Comparison of ENCODE assay signal across 36 cellular contexts in genomic region chr13:110932588-110932987, GRCh38.
"Had no signal": no experiment of that assay in that cellular context is flagged by ENCODE, and none has a peak within 500 bp of the region (broad histone marks: within the 10 kb centered on the region; RNA-seq: fewer than 3 reads in every experiment).

No MANE protein-coding gene starts in this region.

- H3K4me3 Mint-ChIP-seq: activated B cell treated with CpG ODN at 0.5 μM for 24 hours; activated CD4-positive, alpha-beta memory T cell treated with anti-CD3 and anti-CD28 coated beads for 36 hours; activated CD4-positive, alpha-beta T cell treated with anti-CD3 and anti-CD28 coated beads, Interleukin-2, amount 10 ng/mL, durations not matched to agents 24 days and 14 days; activated CD8-positive, alpha-beta T cell treated with anti-CD3 and anti-CD28 coated beads for 36 hours; activated naive CD4-positive, alpha-beta T cell treated with anti-CD3 and anti-CD28 coated beads for 36 hours; activated naive CD8-positive, alpha-beta T cell treated with anti-CD3 and anti-CD28 coated beads for 36 hours; activated T-cell treated with anti-CD3 and anti-CD28 coated beads, Interleukin-2, amount 50 U/mL, for 4 hours; activated T-cell treated with anti-CD3 and anti-CD28 coated beads, Interleukin-2, amount 50 U/mL, for 72 hours; activated T-helper 1 cell treated with anti-CD3 and anti-CD28 coated beads, Interleukin-12 subunit alpha, Interleukin-12 subunit beta, Interleukin-2, Interleukin-4 antibody, amounts not matched to agents 30 ng/mL and 10 ng/mL and 1 ng/mL, durations not matched to agents 14 hours and 24 hours and 36 hours; activated T-helper 17 cell treated with anti-CD3 and anti-CD28 coated beads, Interleukin-2, amount 50 U/mL, for 72 hours; T-helper 1 cell treated with Interleukin-12 subunit alpha and Interleukin-12 subunit beta and Interleukin-4 antibody, amounts not matched to agents 30 μg/mL and 1 μg/mL, for 36 hours; T-helper 2 cell treated with Interferon-gamma antibody and Interleukin-4, amounts not matched to agents 5 μg/mL and 100 μg/mL, for 36 hours had no signal

- FAIRE-seq: astrocyte, TTC549 had no signal

- ATAC-seq: activated CD8-positive, alpha-beta T cell treated with anti-CD3 and anti-CD28 coated beads for 36 hours; activated naive CD4-positive, alpha-beta T cell treated with anti-CD3 and anti-CD28 coated beads, Interleukin-2, amount 50 U/mL, for 72 hours; activated T-cell treated with anti-CD3 and anti-CD28 coated beads, Interleukin-2, amount 50 U/mL, for 4 hours; activated T-cell treated with anti-CD3 and anti-CD28 coated beads, Interleukin-2, amount 50 U/mL, for 72 hours; activated T-helper 17 cell treated with anti-CD3 and anti-CD28 coated beads, Interleukin-2, amount 50 U/mL, for 72 hours; body of pancreas had no signal

- H3K27ac Mint-ChIP-seq: activated B cell treated with CpG ODN at 0.5 μM for 24 hours; activated CD4-positive, alpha-beta memory T cell treated with anti-CD3 and anti-CD28 coated beads for 36 hours; activated CD4-positive, alpha-beta T cell treated with anti-CD3 and anti-CD28 coated beads, Interleukin-2, amount 10 ng/mL, durations not matched to agents 24 days and 14 days; activated CD8-positive, alpha-beta T cell treated with anti-CD3 and anti-CD28 coated beads for 36 hours; activated naive CD4-positive, alpha-beta T cell treated with anti-CD3 and anti-CD28 coated beads for 36 hours; activated naive CD4-positive, alpha-beta T cell treated with anti-CD3 and anti-CD28 coated beads, Interleukin-2, amount 50 U/mL, for 72 hours; activated naive CD8-positive, alpha-beta T cell treated with anti-CD3 and anti-CD28 coated beads for 36 hours; activated T-cell treated with anti-CD3 and anti-CD28 coated beads, Interleukin-2, amount 50 U/mL, for 72 hours; activated T-helper 1 cell treated with anti-CD3 and anti-CD28 coated beads, Interleukin-12 subunit alpha, Interleukin-12 subunit beta, Interleukin-2, Interleukin-4 antibody, amounts not matched to agents 30 ng/mL and 10 ng/mL and 1 ng/mL, durations not matched to agents 14 hours and 24 hours and 36 hours; activated T-helper 17 cell treated with anti-CD3 and anti-CD28 coated beads, Interleukin-2, amount 50 U/mL, for 72 hours; T-helper 1 cell treated with Interleukin-12 subunit alpha and Interleukin-12 subunit beta and Interleukin-4 antibody, amounts not matched to agents 30 μg/mL and 1 μg/mL, for 36 hours; T-helper 2 cell treated with Interferon-gamma antibody and Interleukin-4, amounts not matched to agents 5 μg/mL and 100 μg/mL, for 36 hours had no signal

- H3K36me3 ChIP-seq: adrenal gland, brain microvascular endothelial cell, breast epithelium had no signal

- H3K4me1 ChIP-seq: adrenal gland, body of pancreas, breast epithelium had no signal

- H3K27ac ChIP-seq: adrenal gland, body of pancreas, brain microvascular endothelial cell, breast epithelium, VCaP had no signal

- DNase-seq: activated B cell treated with CpG ODN at 0.5 μM for 24 hours; activated CD4-positive, alpha-beta memory T cell treated with anti-CD3 and anti-CD28 coated beads for 36 hours; activated CD4-positive, alpha-beta T cell treated with anti-CD3 and anti-CD28 coated beads for 4 hours; activated CD4-positive, alpha-beta T cell treated with anti-CD3 and anti-CD28 coated beads, Interleukin-2, amount 10 ng/mL, durations not matched to agents 24 days and 14 days; activated CD4-positive, alpha-beta T cell treated with anti-CD3 and anti-CD28 coated beads, Interleukin-2, amount 50 U/mL, for 1 hour; activated CD4-positive, alpha-beta T cell treated with anti-CD3 and anti-CD28 coated beads, Interleukin-2, amount 50 U/mL, for 4 hours; activated CD4-positive, CD25-positive, alpha-beta regulatory T cell treated with anti-CD3 and anti-CD28 coated beads, Interleukin-2, amount 50 U/mL, for 72 hours; activated CD8-positive, alpha-beta memory T cell treated with anti-CD3 and anti-CD28 coated beads, Interleukin-2, amount 50 U/mL, for 4 hours; activated CD8-positive, alpha-beta T cell treated with anti-CD3 and anti-CD28 coated beads for 36 hours; activated effector memory CD4-positive, alpha-beta T cell treated with anti-CD3 and anti-CD28 coated beads, Interleukin-2, amount 50 U/mL, for 16 hours; activated gamma-delta T cell treated with Interleukin-2 at 50 U/mL for 16 hours; activated naive CD4-positive, alpha-beta T cell; activated naive CD4-positive, alpha-beta T cell treated with anti-CD3 and anti-CD28 coated beads for 36 hours; activated naive CD4-positive, alpha-beta T cell treated with anti-CD3 and anti-CD28 coated beads, Interleukin-2, amount 50 U/mL, for 16 hours; activated naive CD8-positive, alpha-beta T cell treated with anti-CD3 and anti-CD28 coated beads for 36 hours; activated T-cell treated with anti-CD3 and anti-CD28 coated beads for 4 hours; activated T-cell treated with anti-CD3 and anti-CD28 coated beads, Interleukin-2, amount 50 U/mL, for 1 hour; activated T-cell treated with anti-CD3 and anti-CD28 coated beads, Interleukin-2, amount 50 U/mL, for 4 hours; activated T-cell treated with anti-CD3 and anti-CD28 coated beads, Interleukin-2, amount 50 U/mL, for 72 hours; adrenal gland; amniotic stem cell; aorta; body of pancreas; brain microvascular endothelial cell; central memory CD4-positive, alpha-beta T cell; T-helper 2 cell; T-helper 9 cell had no signal

- H3K4me1 Mint-ChIP-seq: activated naive CD8-positive, alpha-beta T cell treated with anti-CD3 and anti-CD28 coated beads for 36 hours; activated T-helper 17 cell treated with anti-CD3 and anti-CD28 coated beads, Interleukin-2, amount 50 U/mL, for 72 hours had no signal

- H3K4me3 ChIP-seq: adrenal gland, body of pancreas, breast epithelium had no signal

- H3K27me3 ChIP-seq: adrenal gland, body of pancreas, brain microvascular endothelial cell, breast epithelium had no signal
